1 cellular context compared by ENCODE assay signal in genomic region chr14:68716698-68717097, GRCh38.
TF ChIP-seq lines count a peak whose summit lies in the region.

No MANE protein-coding gene starts in this region.

TF ChIP-seq in GM23338, 12 proteins besides CTCF, POLR2A, EP300 and RAD21 (continued from another document):
- no peak for TF ChIP-seq ZNF462 (CRISPR knock-in tag; IDR thresholded peaks at IDR 0.05)
